In genomic region chr6:13446371-13446770, GRCh38 we compare ENCODE assay signal across 12 cellular contexts. TPM values are rescaled to one million over a fixed set of nuclear protein-coding genes. Genes with fewer than 3 reads are reported as not detected.
DNase-seq lines count a peak whose midpoint lies in the region; ATAC-seq and TF ChIP-seq lines count a peak whose summit lies in the region.
"Had no signal": no experiment of that assay in that cellular context is flagged by ENCODE, and none has a peak within 500 bp of the region (broad histone marks: within the 10 kb centered on the region; RNA-seq: fewer than 3 reads in every experiment).

No MANE protein-coding gene starts in this region.

- H3K4me1 ChIP-seq in BLaER1, result peaks cover 49% of the 10 kb centered on the region
- H3K4me1 ChIP-seq in RWPE2 (ENCODE audit: insufficient read depth, poor library complexity, severe bottlenecking), result peaks cover 22% of the 10 kb centered on the region
- peaks cover 90% of the 10 kb centered on the region for H3K4me1 ChIP-seq in left ventricle myocardium inferior
- H3K4me1 ChIP-seq in gastrocnemius medialis, result peaks cover 57 to 58% of the 10 kb centered on the region in 2 donors

- H3K9ac ChIP-seq in BLaER1, result peak overlapping the region; percentile 63; the same call in 1 of the 2 replicates
- H3K9ac ChIP-seq: GM23248 had no signal

- peaks cover 0 to 5% (median 2%) of the 10 kb centered on the region in 7 donors for H3K9me3 Mint-ChIP-seq in CD14-positive monocyte

- in situ Hi-C loops in gastrocnemius medialis (cut with MboI; ENCODE audit: low sequenced_read_pairs in 4 of 4), result no loop called here

- H3K27ac ChIP-seq in BLaER1, result peak overlapping the region; percentile 52
- peak overlapping the region; percentile 44 for H3K27ac ChIP-seq in RWPE2 (ENCODE audit: poor library complexity, severe bottlenecking)
- H3K27ac ChIP-seq in left ventricle myocardium inferior (replicated peaks), result peak overlapping the region; percentile 78
- peak overlapping the region; percentile 72 to 89 (median 82) for H3K27ac ChIP-seq in gastrocnemius medialis
- H3K27ac ChIP-seq: body of pancreas, GM23248 had no signal

- intact Hi-C loops in left ventricle myocardium inferior (cut with micrococcal nuclease) (no loop called here), gastrocnemius medialis (cut with DNase I; ENCODE audit: low total_unique reads) (loop anchor here (5.0 kb wide), 1 partner anchor 41 kb away; the partner anchor contains the start of gene GFOD1), CD14-positive monocyte (cut with micrococcal nuclease) (no loop called here)

- no peak overlapping the region for H3K4me3 Mint-ChIP-seq in CD14-positive monocyte

- no peak for TF ChIP-seq CTCF in RWPE2 (IDR thresholded peaks at IDR 0.05; ENCODE audit: poor library complexity, severe bottlenecking)
- TF ChIP-seq CTCF in left ventricle myocardium inferior (IDR thresholded peaks at IDR 0.05; ENCODE audit: borderline replicate concordance), result no peak
- no peak for TF ChIP-seq CTCF in gastrocnemius medialis (IDR thresholded peaks at IDR 0.05 in 4 of 5, conservative IDR thresholded peaks at IDR 0.05 in 1 of 5)
- no peak for TF ChIP-seq CTCF in CD14-positive monocyte (IDR thresholded peaks at IDR 0.05)

- H3K4me2 ChIP-seq in BLaER1, result peak overlapping the region; percentile 71

- no peaks in the 10 kb centered on the region for H3K27me3 ChIP-seq in BLaER1
- no peaks in the 10 kb centered on the region for H3K27me3 ChIP-seq in RWPE2 (ENCODE audit: insufficient read depth, poor library complexity, severe bottlenecking)
- H3K27me3 ChIP-seq in left ventricle myocardium inferior (ENCODE audit: low read depth), result no peaks in the 10 kb centered on the region
- no peaks in the 10 kb centered on the region for H3K27me3 ChIP-seq in gastrocnemius medialis
- H3K27me3 ChIP-seq: body of pancreas had no signal

- peaks cover 0 to 2% (median 0%) of the 10 kb centered on the region in 3 donors for H3K27me3 Mint-ChIP-seq in CD14-positive monocyte (ENCODE audit: low read depth in 3 of 3)

- ATAC-seq in RWPE2 (ENCODE audit: low read depth) (no peak), gastrocnemius medialis (no peak)
- ATAC-seq: body of pancreas had no signal

- peaks cover 8% of the 10 kb centered on the region; the same call in 1 of the 2 replicates for H3K9me3 ChIP-seq in BLaER1
- no peaks in the 10 kb centered on the region for H3K9me3 ChIP-seq in RWPE2 (ENCODE audit: severe bottlenecking)
- H3K9me3 ChIP-seq in left ventricle myocardium inferior (replicated peaks), result no peaks in the 10 kb centered on the region
- H3K9me3 ChIP-seq in gastrocnemius medialis, result no peaks in the 10 kb centered on the region
- H3K9me3 ChIP-seq: body of pancreas had no signal

- H3K27ac Mint-ChIP-seq in CD14-positive monocyte, result no peak overlapping the region
- H3K27ac Mint-ChIP-seq: progenitor cell of endocrine pancreas had no signal

- peaks cover 23% of the 10 kb centered on the region for H3K4me1 Mint-ChIP-seq in CD14-positive monocyte

- no peak overlapping the region for H3K4me3 ChIP-seq in BLaER1
- H3K4me3 ChIP-seq in RWPE2 (ENCODE audit: severe bottlenecking), result no peak overlapping the region
- no peak overlapping the region for H3K4me3 ChIP-seq in left ventricle myocardium inferior
- no peak overlapping the region for H3K4me3 ChIP-seq in gastrocnemius medialis
- H3K4me3 ChIP-seq: body of pancreas, GM23248 had no signal

- H4K20me1 ChIP-seq in BLaER1, result peaks cover 31% of the 10 kb centered on the region

- H3K36me3 ChIP-seq in BLaER1, result peaks cover 15% of the 10 kb centered on the region
- peaks cover 6% of the 10 kb centered on the region; the same call in 1 of the 2 replicates for H3K36me3 ChIP-seq in RWPE2 (ENCODE audit: low read depth)
- peaks cover 6% of the 10 kb centered on the region for H3K36me3 ChIP-seq in left ventricle myocardium inferior
- no peaks in the 10 kb centered on the region for H3K36me3 ChIP-seq in gastrocnemius medialis

- no peak for TF ChIP-seq POLR2A in gastrocnemius medialis (IDR thresholded peaks at IDR 0.05)

- H3K36me3 Mint-ChIP-seq in CD14-positive monocyte, result peaks cover 10 to 11% of the 10 kb centered on the region in 2 donors

- DNase-seq in RWPE2 (ENCODE audit: low spot score) (no peak), left ventricle myocardium inferior (no peak), gastrocnemius medialis (no peak), GM03348 (ENCODE audit: low spot score) (no peak), CD14-positive monocyte (ENCODE audit: low spot score) (no peak)
- no peak for DNase-seq in stimulated activated naive CD4-positive, alpha-beta T cell treated with Interleukin-2 at 50 U/mL for 16 hours (lab: John Stamatoyannopoulos, UW)
- no peak for DNase-seq in stimulated activated CD4-positive, alpha-beta T cell treated with anti-CD3 and anti-CD28 coated beads, Interleukin-1b, Interleukin-23, amount 100 ng/mL, for 48 hours
- DNase-seq: activated naive CD4-positive, alpha-beta T cell treated with Interleukin-2 at 50 U/mL for 16 hours; body of pancreas; GM23248 had no signal

RNA-seq across cellular contexts. Expression of gene GFOD1, which starts 41.0 kb away (rescaled TPM):
- total RNA-seq in left ventricle myocardium inferior (51.6 TPM), gastrocnemius medialis (10 to 100 TPM in 3 of 4 donors, 1 to 10 TPM in 1; 9.0 to 31.8 (median 16.9) TPM)
- 1 to 10 TPM; 2.4 TPM for polyA plus RNA-seq in CD14-positive monocyte
